ENCODE assay signal across 7 cellular contexts in the genomic region with DNA sequence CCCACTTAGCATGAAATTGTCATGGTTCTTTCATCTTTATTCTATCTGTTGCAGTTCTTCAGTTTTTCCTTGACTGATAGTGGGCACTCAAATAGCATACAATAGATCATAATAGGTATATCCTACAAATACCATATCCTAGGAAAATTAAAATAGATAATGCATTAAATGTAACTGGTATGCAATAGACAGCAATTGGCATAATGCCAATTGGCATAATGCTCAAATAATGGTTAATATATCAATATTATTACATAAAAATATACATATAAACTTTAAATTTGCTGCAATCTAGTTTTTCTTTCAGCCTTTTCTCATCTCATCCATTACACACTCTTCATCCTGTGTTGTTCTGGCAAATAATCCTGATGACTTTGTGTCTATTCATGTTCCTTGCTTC.
"Had no signal": no experiment of that assay in that cellular context is flagged by ENCODE, and none has a peak within 500 bp of the region (broad histone marks: within the 10 kb centered on the region; RNA-seq: fewer than 3 reads in every experiment).

No MANE protein-coding gene starts in this region.

- FAIRE-seq: HepG2, HTR-8/SVneo had no signal

- DNase-seq: IMR-90, KBM-7, KG1 had no signal

- H3K9ac ChIP-seq: KMS-11 had no signal

- ATAC-seq: HepG2 had no signal

- H3K4me2 ChIP-seq: KMS-11 had no signal

- H3K27ac ChIP-seq: HL-60, KMS-11 had no signal
